1 cellular context compared by ENCODE assay signal in genomic region chr11:76860539-76861475, GRCh38.
TF ChIP-seq lines count a peak whose summit lies in the region.

Gene ACER3, plus strand, starts transcription at chr11:76860918. Its CDS starts 59 bp downstream, at chr11:76860977.

TF ChIP-seq in GM12878, 131 proteins besides CTCF, POLR2A, EP300 and RAD21 (continued from another document):
- TF ChIP-seq PBX3 (IDR thresholded peaks at IDR 0.05; ENCODE audit: insufficient replicate concordance, low read depth, low read length) (peak; percentile 57), CREM (IDR thresholded peaks at IDR 0.05; ENCODE audit: low read depth) (no peak), RELA (IDR thresholded peaks at IDR 0.05; ENCODE audit: borderline replicate concordance, partially characterized antibody) (peak; percentile 28), MAX (IDR thresholded peaks at IDR 0.05; ENCODE audit: low read depth, low read length) (no peak; the same call in 1 of the 2 replicates), SMARCA5 (IDR thresholded peaks at IDR 0.05) (peak; percentile 73; the same call in 1 of the 2 replicates), ATF3 (IDR thresholded peaks at IDR 0.05; ENCODE audit: borderline replicate concordance, extremely low read depth, low read depth, low read length) (no peak), HDGF (IDR thresholded peaks at IDR 0.05) (peak; percentile 82; the same call in 1 of the 2 replicates), ZNF274 (IDR thresholded peaks at IDR 0.05; ENCODE audit: insufficient read depth, insufficient read length) (no peak), RB1 (IDR thresholded peaks at IDR 0.05; ENCODE audit: borderline replicate concordance) (peak; percentile 91; the same call in 1 of the 2 replicates), SMAD5 (IDR thresholded peaks at IDR 0.05; ENCODE audit: low read depth) (peak; percentile 55; the same call in 1 of the 2 replicates), JUNB (IDR thresholded peaks at IDR 0.05) (no peak), BACH1 (IDR thresholded peaks at IDR 0.05; ENCODE audit: borderline replicate concordance) (peak; percentile 54; the same call in 1 of the 2 replicates), DPF2 (IDR thresholded peaks at IDR 0.05) (peak; percentile 51; the same call in 1 of the 2 replicates), ZBED1 (IDR thresholded peaks at IDR 0.05; ENCODE audit: borderline replicate concordance) (no peak), YY1 (IDR thresholded peaks at IDR 0.05; ENCODE audit: low read depth, low read length) (0 out of 2 replicates have a peak, but pooled peaks have one; percentile 2), CHD1 (IDR thresholded peaks at IDR 0.05; ENCODE audit: low read depth, low read length) (no peak), NBN (IDR thresholded peaks at IDR 0.05) (peak; percentile 44; the same call in 1 of the 2 replicates), BHLHE40 (IDR thresholded peaks at IDR 0.05; ENCODE audit: borderline replicate concordance in 1 of 2, low read depth in 2 of 2, low read length in 1 of 2) (peak in 1 of 2 experiments; percentile 34; a peak in 1 of 4 replicates), TCF12 (IDR thresholded peaks at IDR 0.05; ENCODE audit: low read depth, low read length) (0 out of 2 replicates have a peak, but pooled peaks have one; percentile 11), BMI1 (IDR thresholded peaks at IDR 0.05; ENCODE audit: borderline replicate concordance) (no peak), SIN3A (IDR thresholded peaks at IDR 0.05; ENCODE audit: low read depth, low read length) (0 out of 2 replicates have a peak, but pooled peaks have one; percentile 40), STAT3 (IDR thresholded peaks at IDR 0.05; ENCODE audit: low read depth, low read length) (no peak), RFX5 (IDR thresholded peaks at IDR 0.05; ENCODE audit: low read depth, low read length) (no peak), CHD4 (IDR thresholded peaks at IDR 0.05) (no peak), NKRF (conservative IDR thresholded peaks at IDR 0.05) (peak; percentile 56; the same call in 1 of the 2 replicates), ZNF217 (IDR thresholded peaks at IDR 0.05) (no peak), POU2F2 (IDR thresholded peaks at IDR 0.05; ENCODE audit: borderline replicate concordance, low read depth, low read length) (0 out of 3 replicates have a peak, but pooled peaks have one; percentile 33), ZNF687 (IDR thresholded peaks at IDR 0.05) (peak; percentile 49; the same call in 1 of the 2 replicates), ZNF207 (IDR thresholded peaks at IDR 0.05; ENCODE audit: borderline replicate concordance) (0 out of 2 replicates have a peak, but pooled peaks have one; percentile 57), SKIL (IDR thresholded peaks at IDR 0.05; ENCODE audit: low read depth, poor library complexity, severe bottlenecking) (no peak), PAX8 (IDR thresholded peaks at IDR 0.05) (no peak), E2F8 (IDR thresholded peaks at IDR 0.05; ENCODE audit: low read depth, partially characterized antibody) (no peak), IKZF1 (conservative IDR thresholded peaks at IDR 0.05) (peak; percentile 62; the same call in 1 of the 2 replicates), LARP7 (IDR thresholded peaks at IDR 0.05) (peak; percentile 94)
